9 cellular contexts compared by ENCODE assay signal in the genomic region with DNA sequence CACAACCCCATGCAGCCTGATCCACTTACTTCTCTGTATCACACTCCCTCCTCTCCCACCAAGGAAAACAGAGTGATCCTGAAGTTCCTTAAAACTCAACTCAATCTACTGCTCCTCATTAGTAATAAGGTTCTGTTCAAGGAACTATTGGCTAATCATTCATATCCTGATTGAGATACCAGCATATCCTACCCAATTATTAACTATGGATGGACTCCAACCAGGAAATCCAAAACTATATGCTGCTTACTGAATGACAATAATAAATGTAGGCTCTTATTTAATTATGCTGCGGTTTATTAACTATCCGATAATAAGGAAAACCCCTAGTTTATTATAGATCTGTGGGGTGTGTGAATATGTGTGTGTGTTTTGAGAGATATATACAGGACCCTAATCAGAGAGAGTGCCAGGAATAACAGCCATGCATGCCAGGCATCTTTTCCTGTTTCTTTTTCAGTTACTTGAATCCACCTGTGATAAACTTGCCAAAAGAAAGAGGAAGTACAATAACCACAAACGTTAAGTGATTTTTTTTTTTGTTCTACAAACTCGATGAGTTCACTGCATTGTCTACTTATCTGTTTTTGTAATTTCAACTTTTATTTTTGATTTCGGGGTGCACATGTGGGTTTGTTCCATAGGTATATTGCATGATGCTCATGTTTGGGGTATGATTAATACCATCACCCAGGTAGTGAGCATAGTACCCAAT.
DNase-seq lines count a peak whose midpoint lies in the region; ATAC-seq, FAIRE-seq and TF ChIP-seq lines count a peak whose summit lies in the region.
"Had no signal": no experiment of that assay in that cellular context is flagged by ENCODE, and none has a peak within 500 bp of the region (broad histone marks: within the 10 kb centered on the region; RNA-seq: fewer than 3 reads in every experiment).

No MANE protein-coding gene starts in this region.

- no peaks in the 10 kb centered on the region for H3K36me3 ChIP-seq in CD8-positive, alpha-beta memory T cell (ENCODE audit: insufficient read depth, low read length)
- H3K36me3 ChIP-seq in kidney (ENCODE audit: control insufficient read depth in 1 of 2, insufficient read depth in 2 of 2, low read length in 2 of 2), result no peaks in the 10 kb centered on the region

- H3K4me1 Mint-ChIP-seq in CD8-positive, alpha-beta memory T cell, result peaks cover 28 to 49% (median 42%) of the 10 kb centered on the region in 3 donors
- peaks cover 60% of the 10 kb centered on the region for H3K4me1 Mint-ChIP-seq in activated CD8-positive, alpha-beta T cell treated with anti-CD3 and anti-CD28 coated beads for 36 hours (ENCODE audit: low read depth)

- no peak for FAIRE-seq in kidney (lab: Jason Lieb, UNC)

- H3K36me3 Mint-ChIP-seq in CD8-positive, alpha-beta memory T cell, result peaks cover 0 to 17% (median 3%) of the 10 kb centered on the region in 3 donors
- H3K36me3 Mint-ChIP-seq in activated CD8-positive, alpha-beta T cell treated with anti-CD3 and anti-CD28 coated beads for 36 hours (ENCODE audit: low read depth), result peaks cover 33% of the 10 kb centered on the region

- H3K27me3 Mint-ChIP-seq in CD8-positive, alpha-beta memory T cell, result no peaks in the 10 kb centered on the region
- no peaks in the 10 kb centered on the region for H3K27me3 Mint-ChIP-seq in activated CD8-positive, alpha-beta T cell treated with anti-CD3 and anti-CD28 coated beads for 36 hours

- CTCF ChIA-PET in CD8-positive, alpha-beta memory T cell (lab: Charles Lee), result no interaction called here
- CTCF ChIA-PET in activated CD8-positive, alpha-beta T cell treated with anti-CD3 and anti-CD28 coated beads for 36 hours (lab: Charles Lee), result no interaction called here

- H3K4me3 ChIP-seq in CD8-positive, alpha-beta memory T cell (ENCODE audit: low read length), result peak overlapping the region; percentile 65
- H3K4me3 ChIP-seq in kidney (ENCODE audit: low read length in 2 of 2), result no peak overlapping the region

- H3K9ac ChIP-seq in kidney (ENCODE audit: low read length in 2 of 2), result no peak overlapping the region

- H3K9me3 Mint-ChIP-seq in CD8-positive, alpha-beta memory T cell, result peaks cover 0 to 17% (median 6%) of the 10 kb centered on the region in 5 donors
- peaks cover 32% of the 10 kb centered on the region for H3K9me3 Mint-ChIP-seq in activated CD8-positive, alpha-beta T cell treated with anti-CD3 and anti-CD28 coated beads for 36 hours

- H3K27ac Mint-ChIP-seq in CD8-positive, alpha-beta memory T cell, result peak overlapping the region in 6 of 8 donors; percentile 3 to 84 (median 59)
- H3K27ac Mint-ChIP-seq in activated CD8-positive, alpha-beta T cell treated with anti-CD3 and anti-CD28 coated beads for 36 hours, result peak overlapping the region; percentile 78

- peak overlapping the region; percentile 2 to 76 (median 71) for H3K4me3 Mint-ChIP-seq in CD8-positive, alpha-beta memory T cell
- no peak overlapping the region for H3K4me3 Mint-ChIP-seq in activated CD8-positive, alpha-beta T cell treated with anti-CD3 and anti-CD28 coated beads for 36 hours

- H3K27me3 ChIP-seq in CD8-positive, alpha-beta memory T cell (ENCODE audit: insufficient read depth, low read length, poor library complexity, severe bottlenecking), result no peaks in the 10 kb centered on the region

- ATAC-seq in GM19395 (IDR thresholded peaks at IDR 0.05; ENCODE audit: unreplicated experiment) (peak; percentile 80), HG03442 (IDR thresholded peaks at IDR 0.05; ENCODE audit: unreplicated experiment) (peak; percentile 60)
- no peak for ATAC-seq in activated CD8-positive, alpha-beta T cell treated with anti-CD3 and anti-CD28 coated beads for 36 hours

- no peak for TF ChIP-seq CTCF in activated CD8-positive, alpha-beta T cell treated with anti-CD3 and anti-CD28 coated beads for 36 hours (IDR thresholded peaks at IDR 0.05)
- TF ChIP-seq CTCF in kidney (IDR thresholded peaks at IDR 0.05; ENCODE audit: borderline replicate concordance, extremely low read depth, insufficient read depth), result no peak

- H3K27ac ChIP-seq in CD8-positive, alpha-beta memory T cell (ENCODE audit: low read depth, low read length), result no peak overlapping the region
- no peak overlapping the region for H3K27ac ChIP-seq in kidney (ENCODE audit: low read depth in 2 of 2, low read length in 2 of 2)

- peaks cover 29% of the 10 kb centered on the region for H3K4me1 ChIP-seq in CD8-positive, alpha-beta memory T cell (ENCODE audit: insufficient read depth, low read length)
- no peaks in the 10 kb centered on the region for H3K4me1 ChIP-seq in kidney (ENCODE audit: control insufficient read depth in 1 of 2, insufficient read depth in 1 of 2, low read depth in 1 of 2, low read length in 2 of 2)

- peak in 2 of 5 donors; percentile 19 to 48 for DNase-seq in CD8-positive, alpha-beta memory T cell
- no peak for DNase-seq in activated CD8-positive, alpha-beta T cell treated with anti-CD3 and anti-CD28 coated beads for 36 hours
- DNase-seq in NCI-H1105 treated with DMSO at 0.1 percent for 48 hours (lab: John Stamatoyannopoulos, UW) (no peak), DMS153 treated with DMSO at 0.1 percent for 48 hours (lab: John Stamatoyannopoulos, UW; ENCODE audit: unreplicated experiment) (no peak), kidney (no peak)
- no peak for DNase-seq in effector CD4-positive, alpha-beta T cell
- DNase-seq: DMS153 had no signal

- POLR2A ChIA-PET in CD8-positive, alpha-beta memory T cell (lab: Charles Lee), result no interaction called here
- POLR2A ChIA-PET in activated CD8-positive, alpha-beta T cell treated with anti-CD3 and anti-CD28 coated beads for 36 hours (lab: Charles Lee), result no interaction called here

- intact Hi-C loops in activated CD8-positive, alpha-beta T cell treated with anti-CD3 and anti-CD28 coated beads for 36 hours (cut with micrococcal nuclease), result loop anchor here (10.0 kb wide), 1 partner anchor 113 kb away; no protein-coding TSS in a partner anchor
- intact Hi-C loops in kidney (cut with DNase I), result no loop called here

- H3K9me3 ChIP-seq in CD8-positive, alpha-beta memory T cell (ENCODE audit: low read length), result peaks cover 5% of the 10 kb centered on the region
- peaks cover 0 to 7% of the 10 kb centered on the region in 2 donors for H3K9me3 ChIP-seq in kidney (ENCODE audit: control insufficient read depth in 1 of 2, low read length in 2 of 2)
